In genomic region chr1:14623090-14623489, GRCh38 we compare ENCODE assay signal across 11 cellular contexts.
"Had no signal": no experiment of that assay in that cellular context is flagged by ENCODE, and none has a peak within 500 bp of the region (broad histone marks: within the 10 kb centered on the region; RNA-seq: fewer than 3 reads in every experiment).

No MANE protein-coding gene starts in this region.

- ATAC-seq: GM23338, HCT116 had no signal

- H3K27ac Mint-ChIP-seq: GM23338, H9, HFFc6 had no signal

- H3K36me3 ChIP-seq: HAP-1 had no signal

- H2AFZ ChIP-seq: GM23248, GM23338 had no signal

- H3K4me3 ChIP-seq: GM23248, GM23338, HAP-1 had no signal

- H3K4me3 Mint-ChIP-seq: GM23338, H9, HFFc6 had no signal

- DNase-seq: GM23248, GOT3, H7, H9, HCEC 1CT, HFFc6 had no signal

- H3K27ac ChIP-seq: GM23248 had no signal

- FAIRE-seq: H1, H54 had no signal

- H3K9me3 ChIP-seq: HAP-1 had no signal

- H3K4me2 ChIP-seq: GM23338 had no signal

- H3K9ac ChIP-seq: GM23248 had no signal
